In the genomic region with DNA sequence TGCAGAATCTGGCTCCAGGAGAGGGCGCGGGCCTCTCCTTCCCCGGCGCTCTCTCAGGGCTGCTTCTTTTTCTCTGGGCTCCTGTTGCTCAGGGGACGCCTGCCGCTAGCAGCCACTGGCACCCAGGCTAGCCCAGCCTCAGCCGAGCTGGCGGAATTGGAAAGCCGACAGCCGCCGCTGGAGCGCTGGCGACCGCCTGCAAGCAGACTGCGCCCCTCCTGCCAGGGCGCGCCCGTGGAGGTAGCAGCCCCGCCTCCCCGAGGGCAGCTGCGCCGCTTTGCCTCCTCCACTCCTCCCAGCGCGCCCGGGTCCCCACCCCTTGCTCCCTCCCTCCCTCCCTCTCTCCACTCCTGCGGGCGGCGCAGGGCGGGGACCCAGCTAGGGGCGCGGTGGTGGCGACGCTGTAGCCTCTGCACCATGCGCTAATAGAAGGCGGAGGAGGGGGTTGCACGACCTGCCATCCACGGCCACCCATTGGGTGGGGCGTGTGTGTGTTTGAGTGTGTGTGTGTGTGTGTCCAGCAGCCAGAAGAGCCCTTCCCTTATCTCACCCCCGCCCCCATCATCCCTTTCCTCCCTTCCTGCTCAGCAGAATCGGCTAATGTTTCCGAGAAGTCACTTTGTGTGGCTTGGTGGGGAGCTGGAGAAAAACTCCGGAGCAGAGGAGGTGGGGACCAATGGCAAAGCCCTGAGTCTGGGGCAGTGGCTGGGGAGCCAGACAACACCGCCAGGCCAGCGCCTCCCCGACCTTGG, we compare ENCODE assay signal across 8 cellular contexts. TPM values are rescaled to one million over a fixed set of nuclear protein-coding genes. Genes with fewer than 3 reads are reported as not detected.
DNase-seq lines count a peak whose midpoint lies in the region; ATAC-seq, FAIRE-seq and TF ChIP-seq lines count a peak whose summit lies in the region.

A gene (minus strand): TSS at position 209 of the 752 bp plus-strand sequence. CDS start 64,188 bp downstream, outside the sequence.

- H3K4me3 ChIP-seq in KMS-11 (IDR thresholded peaks at IDR 0.05; ENCODE audit: insufficient read depth, low read depth, low read length) (peak within 1 kb of the TSS; percentile 51), SJSA1 (peak within 1 kb of the TSS; percentile 54), colonic mucosa (peak within 1 kb of the TSS; percentile 50), kidney (ENCODE audit: low read length in 2 of 2) (peak within 1 kb of the TSS; percentile 74 to 81), skin epidermis (peak within 1 kb of the TSS; percentile 23 to 51 (median 36))

- peak within 1 kb of the TSS; percentile 87 for H3K27ac ChIP-seq in KMS-11
- peak within 1 kb of the TSS; percentile 46 for H3K27ac ChIP-seq in SJSA1
- H3K27ac ChIP-seq in colonic mucosa: peak within 1 kb of the TSS; percentile 79
- no peak within 1 kb of the TSS for H3K27ac ChIP-seq in kidney (ENCODE audit: low read depth in 2 of 2, low read length in 2 of 2)
- H3K27ac ChIP-seq in skin epidermis: peak within 1 kb of the TSS in 3 of 21 experiments; percentile 2 to 25 (median 3)

- peak within 1 kb of the TSS; percentile 64 for H3K9ac ChIP-seq in KMS-11
- H3K9ac ChIP-seq in colonic mucosa (ENCODE audit: low read depth in 2 of 2, low read length in 2 of 2): peak within 1 kb of the TSS; percentile 13 to 31
- H3K9ac ChIP-seq in kidney (ENCODE audit: low read length in 2 of 2): peak within 1 kb of the TSS in 1 of 2 donors; percentile 56

- H3K36me3 ChIP-seq in KMS-11 (ENCODE audit: insufficient read depth): no peaks in the 10 kb centered on the region
- no peaks in the 10 kb centered on the region for H3K36me3 ChIP-seq in SJSA1
- no peaks in the 10 kb centered on the region for H3K36me3 ChIP-seq in colonic mucosa
- no peaks in the 10 kb centered on the region for H3K36me3 ChIP-seq in kidney (ENCODE audit: control insufficient read depth in 1 of 2, insufficient read depth in 2 of 2, low read length in 2 of 2)

- H3K27me3 ChIP-seq in KMS-11 (ENCODE audit: insufficient read depth, low read depth) (no peaks in the 10 kb centered on the region), SJSA1 (replicated peaks) (no peaks in the 10 kb centered on the region), colonic mucosa (no peaks in the 10 kb centered on the region)

- no peaks in the 10 kb centered on the region for H4K20me1 ChIP-seq in KMS-11 (ENCODE audit: insufficient read depth)

- intact Hi-C loops in colonic mucosa (cut with DNase I) (no loop called here), kidney (cut with DNase I) (no loop called here)

- TF ChIP-seq CTCF in KMS-11 (conservative IDR thresholded peaks at IDR 0.05; ENCODE audit: low read depth, low read length) (0 out of 2 replicates have a peak, but pooled peaks have one; percentile 15), colonic mucosa (IDR thresholded peaks at IDR 0.05) (no peak), kidney (IDR thresholded peaks at IDR 0.05; ENCODE audit: borderline replicate concordance, extremely low read depth, insufficient read depth) (peak; percentile 11)

- H3K4me1 ChIP-seq in KMS-11 (ENCODE audit: low read depth, poor library complexity, severe bottlenecking): peaks cover 37% of the 10 kb centered on the region
- H3K4me1 ChIP-seq in SJSA1 (replicated peaks): peaks cover 28% of the 10 kb centered on the region
- no peaks in the 10 kb centered on the region for H3K4me1 ChIP-seq in colonic mucosa
- H3K4me1 ChIP-seq in kidney (ENCODE audit: control insufficient read depth in 1 of 2, insufficient read depth in 1 of 2, low read depth in 1 of 2, low read length in 2 of 2): peaks cover 0 to 4% of the 10 kb centered on the region in 2 donors

- peak; percentile 96 for DNase-seq in COLO668 (lab: John Stamatoyannopoulos, UW; ENCODE audit: unreplicated experiment)
- DNase-seq in SJSA1 (ENCODE audit: low read depth in 1 of 2, low spot score in 2 of 2): peak; percentile 85 to 90
- DNase-seq in colonic mucosa: peak; percentile 87
- DNase-seq in kidney: peak; percentile 91
- DNase-seq in NK-92 (lab: John Stamatoyannopoulos, UW; ENCODE audit: unreplicated experiment): no peak

- no peaks in the 10 kb centered on the region for H3K9me3 ChIP-seq in SJSA1 (replicated peaks)
- H3K9me3 ChIP-seq in colonic mucosa: no peaks in the 10 kb centered on the region
- H3K9me3 ChIP-seq in kidney (ENCODE audit: control insufficient read depth in 1 of 2, low read length in 2 of 2): no peaks in the 10 kb centered on the region

- ATAC-seq in GM21423 (IDR thresholded peaks at IDR 0.05; ENCODE audit: unreplicated experiment): peak; percentile 59

- FAIRE-seq in kidney (lab: Jason Lieb, UNC): no peak

- peak within 1 kb of the TSS; percentile 93 for H3K4me2 ChIP-seq in KMS-11

- peak within 1 kb of the TSS; percentile 94 for H2AFZ ChIP-seq in KMS-11 (ENCODE audit: low read depth)

- H3K79me2 ChIP-seq in KMS-11 (ENCODE audit: insufficient read depth, low read depth): peaks cover 12% of the 10 kb centered on the region; the same call in 1 of the 2 replicates

RNA-seq across cellular contexts. Expression of the gene that starts here (rescaled TPM):
- total RNA-seq in SJSA1 (2014; rRNA removed; shearing (Covaris generic)): 11.5 and 19.9 TPM in 2 replicates
- 10 to 100 TPM in 1 of 2 donors, 1 to 10 TPM in 1; 6.4 to 12.0 TPM for total RNA-seq in colonic mucosa
- total RNA-seq in kidney: 5.3 TPM
- polyA plus RNA-seq in kidney (ENCODE audit: insufficient read depth, low read depth, low replicate concordance): 0.99 TPM

Comparison
In these comparisons a context has a peak if more than half of its experiments do, and no peak if none do; other contexts are left out.
1. H3K27ac ChIP-seq: peak in KMS-11 (single experiment), SJSA1 (single experiment) and colonic mucosa (single experiment); none in kidney (0 of 2).
2. Peak in every context shown above with its lines, with median percentiles within 50 percentile points of each other: H3K4me3 ChIP-seq.